16 cellular contexts compared by ENCODE assay signal in genomic region chr7:22944506-22944905, GRCh38.
"Had no signal": no experiment of that assay in that cellular context is flagged by ENCODE, and none has a peak within 500 bp of the region (broad histone marks: within the 10 kb centered on the region; RNA-seq: fewer than 3 reads in every experiment).

No MANE protein-coding gene starts in this region.

- H3K27me3 ChIP-seq: dorsolateral prefrontal cortex, right atrium auricular region, tibial nerve, vagina had no signal

- DNase-seq: activated CD4-positive, alpha-beta T cell treated with anti-CD3 and anti-CD28 coated beads, Interleukin-2, amount 50 U/mL, for 4 hours; activated CD8-positive, alpha-beta memory T cell treated with anti-CD3 and anti-CD28 coated beads, Interleukin-2, amount 10 ng/mL, durations not matched to agents 7 days and 5 days; activated effector memory CD4-positive, alpha-beta T cell treated with Interleukin-2 at 50 U/mL for 16 hours; activated naive CD8-positive, alpha-beta T cell treated with anti-CD3 and anti-CD28 coated beads for 36 hours; activated T-cell treated with anti-CD3 and anti-CD28 coated beads, Interleukin-2, amount 50 U/mL, for 24 hours; dorsolateral prefrontal cortex; glutamatergic neuron; lower lobe of right lung; posterior cingulate gyrus had no signal

- H3K4me3 ChIP-seq: dorsolateral prefrontal cortex, lower lobe of right lung, right atrium auricular region, smooth muscle cell, tibial nerve, vagina had no signal

- H3K4me1 ChIP-seq: lower lobe of right lung, right atrium auricular region had no signal

- H3K9me3 ChIP-seq: lower lobe of right lung, right atrium auricular region, tibial nerve, vagina had no signal

- H3K27ac ChIP-seq: dorsolateral prefrontal cortex, lower lobe of right lung, right atrium auricular region, vagina had no signal

- ATAC-seq: activated CD4-positive, CD25-positive, alpha-beta regulatory T cell treated with anti-CD3 and anti-CD28 coated beads, Interleukin-2, amount 50 U/mL, for 24 hours; activated CD8-positive, alpha-beta memory T cell treated with anti-CD3 and anti-CD28 coated beads, Interleukin-2, amount 10 ng/mL, durations not matched to agents 7 days and 5 days; esophagus mucosa; stimulated activated effector memory CD8-positive, alpha-beta T cell treated with anti-CD3 and anti-CD28 coated beads, Interleukin-12 subunit alpha, Interleukin-12 subunit beta, amount 100 ng/mL, for 72 hours had no signal
